ENCODE assay signal across 22 cellular contexts in the genomic region with DNA sequence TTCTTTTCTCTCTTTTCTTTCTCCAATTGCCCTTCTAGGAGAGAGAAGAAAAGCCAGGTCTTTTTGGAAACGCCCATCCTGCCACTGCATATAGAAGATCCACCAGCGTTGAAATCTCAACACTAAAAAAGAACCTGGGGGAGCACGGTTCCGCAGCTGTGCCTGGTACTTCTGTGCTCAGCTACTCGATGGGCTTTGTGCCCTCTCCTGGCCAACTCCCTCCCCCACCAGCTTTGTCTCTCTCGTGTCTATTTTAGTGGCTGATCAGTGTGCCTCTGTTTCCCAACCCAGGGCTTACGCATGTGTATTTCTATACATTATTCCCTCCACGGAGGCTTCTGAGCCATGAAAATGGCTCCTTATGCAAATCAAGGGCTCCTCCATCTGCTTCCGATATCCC.
"Had no signal": no experiment of that assay in that cellular context is flagged by ENCODE, and none has a peak within 500 bp of the region (broad histone marks: within the 10 kb centered on the region; RNA-seq: fewer than 3 reads in every experiment).

No MANE protein-coding gene starts in this region.

- H3K9me3 ChIP-seq: colonic mucosa, esophagus squamous epithelium, gastrocnemius medialis, heart right ventricle, left lung, lower lobe of right lung, mucosa of descending colon had no signal

- H3K36me3 ChIP-seq: colonic mucosa, esophagus squamous epithelium, gastrocnemius medialis, heart right ventricle, left lung, lower lobe of right lung had no signal

- DNase-seq: colonic mucosa; cortex of kidney; effector CD8-positive, alpha-beta T cell; effector memory CD8-positive, alpha-beta T cell; endodermal cell; erythroblast; esophagus squamous epithelium; foreskin fibroblast; foreskin melanocyte; gastrocnemius medialis; glutamatergic neuron; head of caudate nucleus; heart right ventricle; hippocampal formation; left cardiac atrium; left ventricle myocardium superior; lower lobe of right lung; mesenchymal stem cell; mucosa of descending colon had no signal

- ATAC-seq: effector memory CD8-positive, alpha-beta T cell; esophagus mucosa; gastrocnemius medialis; heart right ventricle; left cardiac atrium; left lung; left ventricle myocardium superior; lower lobe of right lung; mucosa of descending colon had no signal

- H3K27me3 ChIP-seq: colonic mucosa had no signal

- H3K27ac ChIP-seq: colonic mucosa, epithelial cell of prostate, esophagus squamous epithelium, gastrocnemius medialis, heart right ventricle, left lung, lower lobe of right lung had no signal

- H3K4me3 ChIP-seq: colonic mucosa, esophagus squamous epithelium, gastrocnemius medialis, heart right ventricle, left lung, lower lobe of right lung, mucosa of descending colon had no signal

- H3K4me1 ChIP-seq: colonic mucosa, esophagus squamous epithelium, gastrocnemius medialis, heart right ventricle, left lung, lower lobe of right lung had no signal
